In the genomic region with DNA sequence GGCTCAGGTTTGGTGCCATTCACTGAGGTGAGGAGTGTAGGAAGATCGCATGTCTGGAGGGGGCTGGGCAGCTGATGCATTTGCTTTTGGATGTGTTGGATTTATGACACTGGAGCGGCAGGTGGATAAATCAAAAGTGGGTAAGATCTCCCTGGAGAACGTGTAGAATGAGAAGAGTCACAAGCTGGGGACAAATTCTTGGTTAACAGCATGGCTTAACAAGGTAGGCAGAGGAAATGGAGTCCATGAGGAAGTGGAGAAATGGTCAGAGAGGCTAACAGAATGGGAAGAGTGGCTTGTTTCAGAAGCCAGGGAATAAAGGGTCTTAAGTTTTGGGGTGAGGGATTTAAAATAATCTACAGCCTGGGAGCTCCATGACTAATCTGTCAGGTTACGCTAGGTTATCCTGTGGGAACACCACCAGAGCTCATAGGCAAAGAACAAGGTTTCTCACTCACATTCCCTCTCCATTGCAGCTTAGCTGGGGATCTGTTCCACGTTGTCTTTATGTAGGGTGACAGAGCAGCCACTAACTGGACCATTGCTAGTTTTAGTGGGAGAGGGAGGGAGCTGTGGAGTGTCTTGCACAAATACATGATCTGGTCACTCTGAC, we compare ENCODE assay signal across 1 cellular context.
TF ChIP-seq lines count a peak whose summit lies in the region.

No MANE protein-coding gene starts in this region.

TF ChIP-seq in GM23338, 12 proteins besides CTCF, POLR2A, EP300 and RAD21 (continued from another document):
- TF ChIP-seq, protein P1, sequence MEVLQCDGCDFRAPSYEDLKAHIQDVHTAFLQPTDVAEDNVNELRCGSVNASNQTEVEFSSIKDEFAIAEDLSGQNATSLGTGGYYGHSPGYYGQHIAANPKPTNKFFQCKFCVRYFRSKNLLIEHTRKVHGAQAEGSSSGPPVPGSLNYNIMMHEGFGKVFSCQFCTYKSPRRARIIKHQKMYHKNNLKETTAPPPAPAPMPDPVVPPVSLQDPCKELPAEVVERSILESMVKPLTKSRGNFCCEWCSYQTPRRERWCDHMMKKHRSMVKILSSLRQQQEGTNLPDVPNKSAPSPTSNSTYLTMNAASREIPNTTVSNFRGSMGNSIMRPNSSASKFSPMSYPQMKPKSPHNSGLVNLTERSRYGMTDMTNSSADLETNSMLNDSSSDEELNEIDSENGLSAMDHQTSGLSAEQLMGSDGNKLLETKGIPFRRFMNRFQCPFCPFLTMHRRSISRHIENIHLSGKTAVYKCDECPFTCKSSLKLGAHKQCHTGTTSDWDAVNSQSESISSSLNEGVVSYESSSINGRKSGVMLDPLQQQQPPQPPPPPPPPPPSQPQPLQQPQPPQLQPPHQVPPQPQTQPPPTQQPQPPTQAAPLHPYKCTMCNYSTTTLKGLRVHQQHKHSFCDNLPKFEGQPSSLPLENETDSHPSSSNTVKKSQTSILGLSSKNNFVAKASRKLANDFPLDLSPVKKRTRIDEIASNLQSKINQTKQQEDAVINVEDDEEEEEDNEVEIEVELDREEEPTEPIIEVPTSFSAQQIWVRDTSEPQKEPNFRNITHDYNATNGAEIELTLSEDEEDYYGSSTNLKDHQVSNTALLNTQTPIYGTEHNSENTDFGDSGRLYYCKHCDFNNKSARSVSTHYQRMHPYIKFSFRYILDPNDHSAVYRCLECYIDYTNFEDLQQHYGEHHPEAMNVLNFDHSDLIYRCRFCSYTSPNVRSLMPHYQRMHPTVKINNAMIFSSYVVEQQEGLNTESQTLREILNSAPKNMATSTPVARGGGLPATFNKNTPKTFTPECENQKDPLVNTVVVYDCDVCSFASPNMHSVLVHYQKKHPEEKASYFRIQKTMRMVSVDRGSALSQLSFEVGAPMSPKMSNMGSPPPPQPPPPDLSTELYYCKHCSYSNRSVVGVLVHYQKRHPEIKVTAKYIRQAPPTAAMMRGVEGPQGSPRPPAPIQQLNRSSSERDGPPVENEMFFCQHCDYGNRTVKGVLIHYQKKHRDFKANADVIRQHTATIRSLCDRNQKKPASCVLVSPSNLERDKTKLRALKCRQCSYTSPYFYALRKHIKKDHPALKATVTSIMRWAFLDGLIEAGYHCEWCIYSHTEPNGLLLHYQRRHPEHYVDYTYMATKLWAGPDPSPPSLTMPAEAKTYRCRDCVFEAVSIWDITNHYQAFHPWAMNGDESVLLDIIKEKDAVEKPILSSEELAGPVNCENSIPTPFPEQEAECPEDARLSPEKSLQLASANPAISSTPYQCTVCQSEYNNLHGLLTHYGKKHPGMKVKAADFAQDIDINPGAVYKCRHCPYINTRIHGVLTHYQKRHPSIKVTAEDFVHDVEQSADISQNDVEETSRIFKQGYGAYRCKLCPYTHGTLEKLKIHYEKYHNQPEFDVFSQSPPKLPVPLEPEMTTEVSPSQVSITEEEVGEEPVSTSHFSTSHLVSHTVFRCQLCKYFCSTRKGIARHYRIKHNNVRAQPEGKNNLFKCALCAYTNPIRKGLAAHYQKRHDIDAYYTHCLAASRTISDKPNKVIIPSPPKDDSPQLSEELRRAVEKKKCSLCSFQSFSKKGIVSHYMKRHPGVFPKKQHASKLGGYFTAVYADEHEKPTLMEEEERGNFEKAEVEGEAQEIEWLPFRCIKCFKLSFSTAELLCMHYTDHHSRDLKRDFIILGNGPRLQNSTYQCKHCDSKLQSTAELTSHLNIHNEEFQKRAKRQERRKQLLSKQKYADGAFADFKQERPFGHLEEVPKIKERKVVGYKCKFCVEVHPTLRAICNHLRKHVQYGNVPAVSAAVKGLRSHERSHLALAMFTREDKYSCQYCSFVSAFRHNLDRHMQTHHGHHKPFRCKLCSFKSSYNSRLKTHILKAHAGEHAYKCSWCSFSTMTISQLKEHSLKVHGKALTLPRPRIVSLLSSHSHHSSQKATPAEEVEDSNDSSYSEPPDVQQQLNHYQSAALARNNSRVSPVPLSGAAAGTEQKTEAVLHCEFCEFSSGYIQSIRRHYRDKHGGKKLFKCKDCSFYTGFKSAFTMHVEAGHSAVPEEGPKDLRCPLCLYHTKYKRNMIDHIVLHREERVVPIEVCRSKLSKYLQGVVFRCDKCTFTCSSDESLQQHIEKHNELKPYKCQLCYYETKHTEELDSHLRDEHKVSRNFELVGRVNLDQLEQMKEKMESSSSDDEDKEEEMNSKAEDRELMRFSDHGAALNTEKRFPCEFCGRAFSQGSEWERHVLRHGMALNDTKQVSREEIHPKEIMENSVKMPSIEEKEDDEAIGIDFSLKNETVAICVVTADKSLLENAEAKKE (CRISPR knock-in tag; IDR thresholded peaks at IDR 0.05), result no peak
- TF ChIP-seq CREB1 (CRISPR knock-in tag; IDR thresholded peaks at IDR 0.05; ENCODE audit: low read depth) (no peak), ZNF114 (CRISPR knock-in tag; IDR thresholded peaks at IDR 0.05) (no peak), EZH2 (IDR thresholded peaks at IDR 0.05; ENCODE audit: low read depth, unreplicated experiment) (no peak), NANOG (IDR thresholded peaks at IDR 0.05; ENCODE audit: borderline replicate concordance) (no peak), STAT1 (IDR thresholded peaks at IDR 0.05; ENCODE audit: unreplicated experiment) (no peak), JUNB (IDR thresholded peaks at IDR 0.05; ENCODE audit: unreplicated experiment) (no peak)
- TF ChIP-seq, protein P2, sequence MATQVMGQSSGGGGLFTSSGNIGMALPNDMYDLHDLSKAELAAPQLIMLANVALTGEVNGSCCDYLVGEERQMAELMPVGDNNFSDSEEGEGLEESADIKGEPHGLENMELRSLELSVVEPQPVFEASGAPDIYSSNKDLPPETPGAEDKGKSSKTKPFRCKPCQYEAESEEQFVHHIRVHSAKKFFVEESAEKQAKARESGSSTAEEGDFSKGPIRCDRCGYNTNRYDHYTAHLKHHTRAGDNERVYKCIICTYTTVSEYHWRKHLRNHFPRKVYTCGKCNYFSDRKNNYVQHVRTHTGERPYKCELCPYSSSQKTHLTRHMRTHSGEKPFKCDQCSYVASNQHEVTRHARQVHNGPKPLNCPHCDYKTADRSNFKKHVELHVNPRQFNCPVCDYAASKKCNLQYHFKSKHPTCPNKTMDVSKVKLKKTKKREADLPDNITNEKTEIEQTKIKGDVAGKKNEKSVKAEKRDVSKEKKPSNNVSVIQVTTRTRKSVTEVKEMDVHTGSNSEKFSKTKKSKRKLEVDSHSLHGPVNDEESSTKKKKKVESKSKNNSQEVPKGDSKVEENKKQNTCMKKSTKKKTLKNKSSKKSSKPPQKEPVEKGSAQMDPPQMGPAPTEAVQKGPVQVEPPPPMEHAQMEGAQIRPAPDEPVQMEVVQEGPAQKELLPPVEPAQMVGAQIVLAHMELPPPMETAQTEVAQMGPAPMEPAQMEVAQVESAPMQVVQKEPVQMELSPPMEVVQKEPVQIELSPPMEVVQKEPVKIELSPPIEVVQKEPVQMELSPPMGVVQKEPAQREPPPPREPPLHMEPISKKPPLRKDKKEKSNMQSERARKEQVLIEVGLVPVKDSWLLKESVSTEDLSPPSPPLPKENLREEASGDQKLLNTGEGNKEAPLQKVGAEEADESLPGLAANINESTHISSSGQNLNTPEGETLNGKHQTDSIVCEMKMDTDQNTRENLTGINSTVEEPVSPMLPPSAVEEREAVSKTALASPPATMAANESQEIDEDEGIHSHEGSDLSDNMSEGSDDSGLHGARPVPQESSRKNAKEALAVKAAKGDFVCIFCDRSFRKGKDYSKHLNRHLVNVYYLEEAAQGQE (IDR thresholded peaks at IDR 0.05; ENCODE audit: unreplicated experiment), result no peak
- TF ChIP-seq, protein P3, sequence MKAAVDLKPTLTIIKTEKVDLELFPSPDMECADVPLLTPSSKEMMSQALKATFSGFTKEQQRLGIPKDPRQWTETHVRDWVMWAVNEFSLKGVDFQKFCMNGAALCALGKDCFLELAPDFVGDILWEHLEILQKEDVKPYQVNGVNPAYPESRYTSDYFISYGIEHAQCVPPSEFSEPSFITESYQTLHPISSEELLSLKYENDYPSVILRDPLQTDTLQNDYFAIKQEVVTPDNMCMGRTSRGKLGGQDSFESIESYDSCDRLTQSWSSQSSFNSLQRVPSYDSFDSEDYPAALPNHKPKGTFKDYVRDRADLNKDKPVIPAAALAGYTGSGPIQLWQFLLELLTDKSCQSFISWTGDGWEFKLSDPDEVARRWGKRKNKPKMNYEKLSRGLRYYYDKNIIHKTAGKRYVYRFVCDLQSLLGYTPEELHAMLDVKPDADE (IDR thresholded peaks at IDR 0.05), result no peak
